1 cellular context compared by ENCODE assay signal in the genomic region with DNA sequence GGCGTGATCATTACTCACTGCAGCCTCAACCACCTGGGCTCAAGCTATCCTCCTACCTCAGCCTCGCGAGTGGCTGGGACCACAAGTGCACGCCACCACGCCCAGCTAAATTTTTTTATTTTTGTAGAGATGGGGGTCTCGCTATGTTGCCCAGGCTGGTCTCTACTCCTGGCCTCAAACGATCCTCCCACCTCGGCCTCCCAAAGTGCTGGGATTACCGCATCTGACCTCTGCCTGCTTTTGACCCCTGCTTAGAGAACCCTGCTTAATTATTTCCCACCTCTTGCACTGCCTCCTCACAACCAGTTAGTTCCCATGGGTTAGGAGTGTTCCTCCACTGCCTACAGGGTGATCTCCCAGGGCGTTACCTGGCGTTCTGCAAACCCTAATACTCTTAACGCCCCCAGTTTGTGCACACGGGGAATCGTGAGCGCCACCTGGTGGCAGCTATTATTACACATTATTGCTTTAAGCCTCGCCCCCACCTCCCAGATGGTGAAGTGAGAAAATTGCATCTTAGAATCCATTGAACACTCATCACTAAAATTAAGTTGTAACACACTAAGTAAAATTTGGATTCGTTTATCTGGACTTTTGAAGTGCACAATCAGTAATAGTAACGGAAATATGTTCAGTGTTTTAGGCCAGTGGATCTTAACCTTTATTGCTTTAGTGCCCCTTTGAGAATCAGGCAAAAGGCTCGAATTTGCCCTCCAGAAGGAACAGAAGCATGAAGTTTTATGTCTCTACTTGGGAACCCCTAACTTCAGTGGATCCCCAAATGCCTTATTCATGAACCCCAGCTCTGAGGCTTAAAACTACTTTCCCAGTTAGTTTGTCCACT.
TF ChIP-seq lines count a peak whose summit lies in the region.

No MANE protein-coding gene starts in this region.

TF ChIP-seq in H1, 55 proteins besides CTCF, POLR2A, EP300 and RAD21 (continued from another document):
- TF ChIP-seq PHF8 (conservative IDR thresholded peaks at IDR 0.05; ENCODE audit: low read depth, low read length) (no peak), CREB1 (IDR thresholded peaks at IDR 0.05) (peak; percentile 24; the same call in 1 of the 2 replicates), KDM1A (IDR thresholded peaks at IDR 0.05; ENCODE audit: borderline replicate concordance, low read length) (peak; percentile 82; the same call in 1 of the 2 replicates), TAF1 (IDR thresholded peaks at IDR 0.05; ENCODE audit: low read depth, low read length) (no peak), CEBPB (IDR thresholded peaks at IDR 0.05; ENCODE audit: low read depth, low read length) (no peak), KDM4A (IDR thresholded peaks at IDR 0.05; ENCODE audit: low read depth, low read length, severe bottlenecking) (no peak), CHD1 (IDR thresholded peaks at IDR 0.05; ENCODE audit: low read depth, low read length) (no peak), SP2 (IDR thresholded peaks at IDR 0.05; ENCODE audit: low read length) (no peak), CTBP2 (IDR thresholded peaks at IDR 0.05; ENCODE audit: borderline replicate concordance, insufficient read depth, insufficient read length, low read length) (no peak), NRF1 (IDR thresholded peaks at IDR 0.05; ENCODE audit: low read depth, low read length) (no peak), EGR1 (IDR thresholded peaks at IDR 0.05; ENCODE audit: borderline replicate concordance, low read depth, low read length) (peak; percentile 64)
